Comparison of ENCODE assay signal across 8 cellular contexts in genomic region chr16:31073073-31073822, GRCh38.
DNase-seq lines count a peak whose midpoint lies in the region; ATAC-seq and TF ChIP-seq lines count a peak whose summit lies in the region.

No MANE protein-coding gene starts in this region.

- TF ChIP-seq CTCF in retinal pigment epithelial cell (conservative IDR thresholded peaks at IDR 0.05; ENCODE audit: low read depth, low read length), result no peak

- ATAC-seq in GM18508 (IDR thresholded peaks at IDR 0.05; ENCODE audit: insufficient read depth, unreplicated experiment) (peak; percentile 25), HG02885 (IDR thresholded peaks at IDR 0.05; ENCODE audit: poor library complexity, unreplicated experiment) (peak; percentile 55)

- H3K4me3 ChIP-seq in retinal pigment epithelial cell (ENCODE audit: low read length), result peak overlapping the region; percentile 99

- DNase-seq in NCI-H1930 (lab: John Stamatoyannopoulos, UW), result peak; percentile 80 to 92
- DNase-seq in T1000 (lab: John Stamatoyannopoulos, UW), result peak; percentile 88
- DNase-seq in astrocyte of the hippocampus (ENCODE audit: low read depth, low spot score), result peak; percentile 96
- DNase-seq in hippocampal formation (lab: John Stamatoyannopoulos, UW), result peak; percentile 84 to 89
- DNase-seq in retinal pigment epithelial cell (ENCODE audit: low read depth), result peak; percentile 61
- DNase-seq in OCI-M2 (lab: John Stamatoyannopoulos, UW; ENCODE audit: unreplicated experiment), result no peak
